ENCODE assay signal across 8 cellular contexts in the genomic region with DNA sequence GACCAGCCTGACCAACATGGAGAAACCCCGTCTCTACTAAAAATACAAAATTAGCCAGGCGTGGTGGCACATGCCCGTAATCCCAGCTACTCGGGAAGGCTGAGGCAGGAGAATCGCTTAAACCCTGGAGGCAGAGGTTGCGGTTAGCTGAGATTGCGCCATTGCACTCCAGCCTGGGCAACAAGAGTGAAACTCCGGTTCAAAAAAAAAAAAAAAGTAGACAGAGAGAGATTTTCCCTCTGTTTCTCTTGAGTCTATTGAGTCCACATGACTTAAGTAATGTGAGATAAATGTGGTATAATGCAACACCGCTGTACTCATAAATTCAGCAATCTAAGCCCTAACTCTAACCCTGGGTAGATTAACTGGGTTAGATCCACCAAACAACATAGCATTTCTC. TPM values are rescaled to one million over a fixed set of nuclear protein-coding genes. Genes with fewer than 3 reads are reported as not detected.
DNase-seq lines count a peak whose midpoint lies in the region; FAIRE-seq and TF ChIP-seq lines count a peak whose summit lies in the region.
"Not testable (repeated sequence)": the region's sequence is repeated elsewhere in the genome, so short reads cannot be mapped to it uniquely, and the experiment has no call there.

No MANE protein-coding gene starts in this region.

- 6 to 11% methylated on average over 9 of the region's 9 CpGs for WGBS in GM23248 (ENCODE audit: low coverage in 1 of 2, low lambda C conversion rate in 2 of 2, missing lambda C conversion rate in 2 of 2), 2 experiments

- TF ChIP-seq CTCF in bronchial epithelial cell (IDR thresholded peaks at IDR 0.05; ENCODE audit: insufficient read depth, low read length, severe bottlenecking); fibroblast of villous mesenchyme (IDR thresholded peaks at IDR 0.05; ENCODE audit: insufficient read depth, low read depth, low read length); keratinocyte (optimal IDR thresholded peaks at IDR 0.05 in 1 of 3, IDR thresholded peaks at IDR 0.05 in 1 of 3, conservative IDR thresholded peaks at IDR 0.05 in 1 of 3; ENCODE audit: extremely low read depth in 1 of 3, insufficient read depth in 2 of 3, low read length in 3 of 3): not testable (repeated sequence)

- not testable (repeated sequence) for H3K9me1 ChIP-seq in keratinocyte (ENCODE audit: control insufficient read depth, extremely low read depth, insufficient read depth, low read length)

- not testable (repeated sequence) for H3K79me2 ChIP-seq in ACC112 (ENCODE audit: control insufficient read depth, insufficient read depth, low read length, unreplicated experiment); GM23248 (ENCODE audit: insufficient read depth); keratinocyte (ENCODE audit: control insufficient read depth, insufficient read depth, low read length)

- DNase-seq in GM23248 (peak; percentile 70), NCI-H226 (peak; percentile 48), SK-MEL-5 (ENCODE audit: low read depth, low spot score) (peak; percentile 74), bronchial epithelial cell (ENCODE audit: low read depth) (peak; percentile 52), fibroblast of villous mesenchyme (ENCODE audit: low read depth) (peak; percentile 95)
- not testable (repeated sequence) for DNase-seq in keratinocyte (ENCODE audit: low read depth, low spot score)

- H3K4me1 ChIP-seq in ACC112 (ENCODE audit: control insufficient read depth, insufficient read depth, low read length, unreplicated experiment) (peaks cover 16% of the 10 kb centered on the region), GM23248 (ENCODE audit: insufficient read depth) (peaks cover 13% of the 10 kb centered on the region), keratinocyte (ENCODE audit: control insufficient read depth, extremely low read depth, insufficient read depth, low read length) (peaks cover 26% of the 10 kb centered on the region)

- not testable (repeated sequence) for H4K20me1 ChIP-seq in GM23248 (ENCODE audit: insufficient read depth); keratinocyte (ENCODE audit: control insufficient read depth, extremely low read depth, insufficient read depth, low read length)

- dilution Hi-C loops in keratinocyte (cut with MboI; ENCODE audit: extremely low pct_ligation_motif_present, low sequenced_read_pairs), result not testable (repeated sequence)

- not testable (repeated sequence) for H3K9me3 ChIP-seq in GM23248 (ENCODE audit: low read depth); keratinocyte (ENCODE audit: control insufficient read depth, low read depth, low read length)

- H3F3A ChIP-seq in GM23248 (ENCODE audit: insufficient read depth), result not testable (repeated sequence)

- not testable (repeated sequence) for H3K9me2 ChIP-seq in GM23248 (ENCODE audit: insufficient read depth)

- H3K4me2 ChIP-seq in GM23248 (ENCODE audit: unreplicated experiment), result peak overlapping the region; percentile 69
- H3K4me2 ChIP-seq in keratinocyte (ENCODE audit: control insufficient read depth, extremely low read depth, insufficient read depth, low read depth, low read length), result peak overlapping the region; percentile 35

- H2AFZ ChIP-seq in ACC112 (ENCODE audit: low read length, unreplicated experiment) (peak overlapping the region; percentile 74), GM23248 (peak overlapping the region; percentile 22; the same call in 1 of the 2 replicates)
- H2AFZ ChIP-seq in keratinocyte (ENCODE audit: control insufficient read depth, low read length), result not testable (repeated sequence)

- H3K9ac ChIP-seq in GM23248 (peak overlapping the region; percentile 38; the same call in 1 of the 2 replicates), keratinocyte (ENCODE audit: control insufficient read depth, extremely low read depth, insufficient read depth, low read length) (peak overlapping the region; percentile 24)

- not testable (repeated sequence) for H3K4me3 ChIP-seq in ACC112 (ENCODE audit: low read depth, low read length); GM23248; bronchial epithelial cell (ENCODE audit: low read depth, low read length); fibroblast of villous mesenchyme (ENCODE audit: low read depth, low read length); keratinocyte (ENCODE audit: control insufficient read depth in 2 of 3, extremely low read depth in 1 of 3, insufficient read depth in 2 of 3, low read depth in 1 of 3, low read length in 3 of 3); skin epidermis

- not testable (repeated sequence) for H3K27me3 ChIP-seq in ACC112 (ENCODE audit: insufficient read depth, low read length); GM23248 (replicated peaks; ENCODE audit: insufficient read depth); bronchial epithelial cell (ENCODE audit: control insufficient read depth, insufficient read depth, low read length); keratinocyte (ENCODE audit: control insufficient read depth, extremely low read depth, insufficient read depth, low read length)

- H3K36me3 ChIP-seq in ACC112 (ENCODE audit: insufficient read depth, low read length); GM23248 (ENCODE audit: low read depth); bronchial epithelial cell (ENCODE audit: control insufficient read depth, insufficient read depth, low read length); keratinocyte (ENCODE audit: control insufficient read depth in 2 of 2, extremely low read depth in 1 of 2, insufficient read depth in 2 of 2, low read length in 2 of 2): not testable (repeated sequence)

- not testable (repeated sequence) for FAIRE-seq in bronchial epithelial cell (lab: Jason Lieb, UNC); keratinocyte (lab: Jason Lieb, UNC)

- not testable (repeated sequence) for H3K27ac ChIP-seq in ACC112 (ENCODE audit: low read depth, low read length)
- peak overlapping the region; percentile 56 for H3K27ac ChIP-seq in GM23248
- H3K27ac ChIP-seq in keratinocyte (ENCODE audit: control insufficient read depth, insufficient read depth, low read length), result peak overlapping the region; percentile 51
- H3K27ac ChIP-seq in skin epidermis, result peak overlapping the region in 15 of 21 experiments; percentile 11 to 85 (median 61)

- in situ Hi-C loops in GM23248 (cut with MboI); SK-MEL-5 (cut with HindIII; ENCODE audit: low pct_unique_long_range_greater_than_20kb, low sequenced_read_pairs): not testable (repeated sequence)

RNA-seq across cellular contexts. Expression of a gene that starts 21.6 kb away (rescaled TPM):
- total RNA-seq in GM23248 (2014; rRNA removed; shearing (Covaris generic)), result 30.6 and 34.6 TPM in 2 replicates
- 31.2 and 35.4 TPM in 2 replicates for polyA plus RNA-seq in GM23248 (2016; fragmentation: Nextera tagmentation; extraction: Ambion mirVana)
- total RNA-seq in SK-MEL-5 (2014; rRNA removed; shearing (Covaris generic)), result 16.6 and 18.9 TPM in 2 replicates
- 35.8 and 43.2 TPM in 2 replicates for polyA plus RNA-seq in SK-MEL-5 (2015; cell fraction: cytosol; rRNA removed)
- 14.2 and 15.6 TPM in 2 replicates for polyA plus RNA-seq in SK-MEL-5 (2015; cell fraction: nucleus; rRNA removed)
- total RNA-seq in bronchial epithelial cell, result 16.8 and 29.3 TPM in 2 replicates
- total RNA-seq in fibroblast of villous mesenchyme, result 36.4 and 54.8 TPM in 2 replicates
- polyA plus RNA-seq in keratinocyte, result 5.9 to 11.1 TPM (median 9.4 TPM) in 3 replicates
- polyA plus RNA-seq in keratinocyte (2011; ENCODE audit: low read depth), result 4.1 TPM
- 7.5 and 10.9 TPM in 2 replicates for polyA plus RNA-seq in keratinocyte (2011; cell fraction: cytosol; rRNA removed)
- polyA plus RNA-seq in keratinocyte (2011; cell fraction: nucleus; rRNA removed), result 7.4 and 11.1 TPM in 2 replicates
- 9.2 and 14.3 TPM in 2 replicates for polyA plus RNA-seq in keratinocyte (2012; ENCODE audit: low replicate concordance)
- 10.7 to 18.2 TPM (median 13.7 TPM) in 3 replicates for polyA minus RNA-seq in keratinocyte
- polyA minus RNA-seq in keratinocyte (2011; cell fraction: cytosol; rRNA and poly(A)+ RNA removed), result 16.1 TPM
- polyA minus RNA-seq in keratinocyte (2011; cell fraction: nucleus; rRNA and poly(A)+ RNA removed), result 14.0 and 17.1 TPM in 2 replicates
